8 cellular contexts compared by ENCODE assay signal in the genomic region with DNA sequence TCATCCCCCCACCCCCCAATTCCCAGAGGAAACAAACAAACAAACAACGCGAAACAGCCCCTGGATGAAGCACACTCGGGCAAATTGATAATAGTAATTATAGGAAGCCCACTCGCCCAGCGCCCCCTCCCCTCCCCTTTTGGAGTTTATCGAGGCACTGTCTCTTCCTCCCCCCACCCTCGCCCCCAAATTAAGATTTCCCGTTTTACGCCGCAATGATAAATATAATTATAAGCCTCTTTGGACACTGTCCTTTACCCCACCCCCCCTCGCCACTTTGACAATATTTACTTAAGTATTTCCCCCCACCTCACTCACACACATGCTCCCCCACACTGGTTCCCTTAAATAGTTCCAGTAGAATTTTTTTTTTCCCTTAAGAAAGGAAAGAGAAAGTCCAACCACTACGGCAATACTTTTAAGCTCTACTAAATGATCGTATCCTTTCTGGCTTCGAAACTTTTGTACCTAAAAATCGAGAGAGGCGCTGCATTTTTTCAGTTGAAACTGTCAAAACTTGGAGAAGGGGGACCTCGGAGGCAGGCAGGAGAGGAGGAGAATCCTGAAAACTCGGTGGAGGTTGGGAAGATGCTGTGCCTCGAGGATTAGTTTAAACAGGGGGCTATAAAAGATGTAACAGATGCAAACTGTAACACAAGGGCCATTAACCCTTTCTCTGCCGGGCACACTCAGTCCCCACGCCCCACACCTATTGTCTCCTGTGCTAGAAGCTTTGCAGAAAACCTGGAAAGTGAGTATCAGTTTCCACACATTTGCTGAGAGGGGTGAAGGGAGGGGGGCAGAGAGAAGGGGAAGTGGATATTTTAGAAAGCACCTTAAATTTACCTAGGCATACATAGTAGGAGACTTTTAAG. TPM values are rescaled to one million over a fixed set of nuclear protein-coding genes. Genes with fewer than 3 reads are reported as not detected.
DNase-seq lines count a peak whose midpoint lies in the region; ATAC-seq, FAIRE-seq and TF ChIP-seq lines count a peak whose summit lies in the region.

No MANE protein-coding gene starts in this region.

- no peaks in the 10 kb centered on the region for H3K36me3 ChIP-seq in cardiac muscle cell
- no peaks in the 10 kb centered on the region for H3K36me3 ChIP-seq in astrocyte (ENCODE audit: insufficient read depth, low read length)
- H3K36me3 ChIP-seq in lower lobe of right lung: no peaks in the 10 kb centered on the region
- H3K36me3 ChIP-seq in urinary bladder (ENCODE audit: insufficient read depth): no peaks in the 10 kb centered on the region

- H3K4me3 ChIP-seq in cardiac muscle cell (peak overlapping the region; percentile 99), astrocyte (ENCODE audit: insufficient read depth, low read depth, low read length) (peak overlapping the region; percentile 86), lower lobe of right lung (peak overlapping the region; percentile 70), urinary bladder (ENCODE audit: low read depth, low read length) (peak overlapping the region; percentile 97)

- peaks cover 6% of the 10 kb centered on the region for H4K20me1 ChIP-seq in astrocyte (ENCODE audit: insufficient read depth, low read length)

- WGBS in urinary bladder: 2% methylated on average over 21 of the region's 21 CpGs

- intact Hi-C loops in left ventricle myocardium superior (cut with micrococcal nuclease): no loop called here
- intact Hi-C loops in lower lobe of right lung (cut with DNase I): no loop called here

- peak overlapping the region; percentile 37 for H2AFZ ChIP-seq in astrocyte (ENCODE audit: low read depth, low read length)

- H3K27ac Mint-ChIP-seq in astrocyte (ENCODE audit: unreplicated experiment): no peak overlapping the region

- no peak for ATAC-seq in left ventricle myocardium superior
- no peak for ATAC-seq in lower lobe of right lung
- ATAC-seq in GM18868 (IDR thresholded peaks at IDR 0.05; ENCODE audit: unreplicated experiment): no peak
- no peak for ATAC-seq in GM18519 (IDR thresholded peaks at IDR 0.05; ENCODE audit: low FRiP score, unreplicated experiment)

- peaks cover 2% of the 10 kb centered on the region for H3K27me3 Mint-ChIP-seq in astrocyte (ENCODE audit: low read depth, unreplicated experiment)

- peaks cover 2% of the 10 kb centered on the region for H3K9me3 Mint-ChIP-seq in astrocyte (ENCODE audit: unreplicated experiment)

- H3K9me3 ChIP-seq in cardiac muscle cell (ENCODE audit: low read depth): no peaks in the 10 kb centered on the region
- H3K9me3 ChIP-seq in astrocyte (ENCODE audit: insufficient read depth, low read depth, low read length): no peaks in the 10 kb centered on the region
- no peaks in the 10 kb centered on the region for H3K9me3 ChIP-seq in lower lobe of right lung

- FAIRE-seq in astrocyte (lab: Jason Lieb, UNC): no peak

- H3K79me2 ChIP-seq in astrocyte (ENCODE audit: insufficient read depth, low read length): peaks cover 40% of the 10 kb centered on the region

- peaks cover 21% of the 10 kb centered on the region for H3K4me1 Mint-ChIP-seq in astrocyte (ENCODE audit: low read depth, unreplicated experiment)

- H3K9ac ChIP-seq in astrocyte (ENCODE audit: low read length): peak overlapping the region; percentile 98

- DNase-seq in cardiac muscle cell (ENCODE audit: low read depth in 1 of 2, low spot score in 1 of 2): no peak
- no peak for DNase-seq in left ventricle myocardium superior
- no peak for DNase-seq in astrocyte (ENCODE audit: low read depth)
- no peak for DNase-seq in lower lobe of right lung
- DNase-seq in activated CD4-positive, alpha-beta T cell treated with anti-CD3 and anti-CD28 coated beads for 1 hour: no peak

- no peak for TF ChIP-seq CTCF in cardiac muscle cell (IDR thresholded peaks at IDR 0.05; ENCODE audit: low read depth, low read length)
- TF ChIP-seq CTCF in astrocyte (IDR thresholded peaks at IDR 0.05; ENCODE audit: insufficient read depth, low read depth, low read length): no peak
- no peak for TF ChIP-seq CTCF in lower lobe of right lung (IDR thresholded peaks at IDR 0.05)

- H3K4me1 ChIP-seq in cardiac muscle cell (ENCODE audit: low read depth) (peaks cover 24% of the 10 kb centered on the region), astrocyte (ENCODE audit: insufficient read depth, low read length) (peaks cover 46% of the 10 kb centered on the region), lower lobe of right lung (peaks cover 17% of the 10 kb centered on the region), urinary bladder (ENCODE audit: insufficient read depth) (no peaks in the 10 kb centered on the region)

- H3K4me3 Mint-ChIP-seq in astrocyte (ENCODE audit: unreplicated experiment): no peak overlapping the region

- H3K36me3 Mint-ChIP-seq in astrocyte (ENCODE audit: low read depth, unreplicated experiment): peaks cover 4% of the 10 kb centered on the region

- H3K27ac ChIP-seq in cardiac muscle cell (peak overlapping the region; percentile 86), astrocyte (ENCODE audit: low read depth, low read length) (peak overlapping the region; percentile 99), lower lobe of right lung (peak overlapping the region; percentile 98), urinary bladder (ENCODE audit: low read depth) (peak overlapping the region; percentile 91)

- H3K4me2 ChIP-seq in astrocyte (ENCODE audit: low read length): peak overlapping the region; percentile 98

- H3K27me3 ChIP-seq in cardiac muscle cell (peaks cover 7% of the 10 kb centered on the region), astrocyte (ENCODE audit: insufficient read depth, low read length) (peaks cover 16% of the 10 kb centered on the region), lower lobe of right lung (ENCODE audit: low read depth) (peaks cover 24% of the 10 kb centered on the region)

RNA-seq across cellular contexts. Expression of a gene that starts 1.9 kb away (rescaled TPM):
- total RNA-seq in cardiac muscle cell (27.0 and 41.2 TPM in 2 replicates), left ventricle myocardium superior (83.2 TPM), astrocyte (84.9 and 90.9 TPM in 2 replicates), lower lobe of right lung (220 TPM), urinary bladder (307 TPM)
- polyA plus RNA-seq in cardiac muscle cell (16.8 and 17.9 TPM in 2 replicates), urinary bladder (66.7 TPM)
